Comparison of ENCODE assay signal across 1 cellular context in the genomic region with DNA sequence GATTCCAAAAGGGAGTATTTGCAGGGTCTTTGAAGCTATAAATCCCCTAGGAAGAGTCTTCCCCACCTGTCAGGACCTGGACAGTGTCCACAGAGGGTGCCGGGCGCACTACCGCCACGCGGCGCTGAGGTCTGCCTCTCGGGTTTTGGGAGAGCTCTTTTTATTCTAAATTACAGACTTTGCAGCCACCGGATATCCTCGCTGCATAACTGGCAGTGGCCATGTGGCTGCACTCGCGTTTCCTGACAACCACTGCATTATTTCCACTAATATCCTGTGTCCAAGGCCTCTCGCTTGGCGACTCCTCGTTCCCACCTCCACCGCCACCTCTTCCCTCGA.
TF ChIP-seq lines count a peak whose summit lies in the region.

No MANE protein-coding gene starts in this region.

TF ChIP-seq in WTC11, 78 proteins besides CTCF, POLR2A, EP300 and RAD21 (continued from another document):
- TF ChIP-seq, protein P1, sequence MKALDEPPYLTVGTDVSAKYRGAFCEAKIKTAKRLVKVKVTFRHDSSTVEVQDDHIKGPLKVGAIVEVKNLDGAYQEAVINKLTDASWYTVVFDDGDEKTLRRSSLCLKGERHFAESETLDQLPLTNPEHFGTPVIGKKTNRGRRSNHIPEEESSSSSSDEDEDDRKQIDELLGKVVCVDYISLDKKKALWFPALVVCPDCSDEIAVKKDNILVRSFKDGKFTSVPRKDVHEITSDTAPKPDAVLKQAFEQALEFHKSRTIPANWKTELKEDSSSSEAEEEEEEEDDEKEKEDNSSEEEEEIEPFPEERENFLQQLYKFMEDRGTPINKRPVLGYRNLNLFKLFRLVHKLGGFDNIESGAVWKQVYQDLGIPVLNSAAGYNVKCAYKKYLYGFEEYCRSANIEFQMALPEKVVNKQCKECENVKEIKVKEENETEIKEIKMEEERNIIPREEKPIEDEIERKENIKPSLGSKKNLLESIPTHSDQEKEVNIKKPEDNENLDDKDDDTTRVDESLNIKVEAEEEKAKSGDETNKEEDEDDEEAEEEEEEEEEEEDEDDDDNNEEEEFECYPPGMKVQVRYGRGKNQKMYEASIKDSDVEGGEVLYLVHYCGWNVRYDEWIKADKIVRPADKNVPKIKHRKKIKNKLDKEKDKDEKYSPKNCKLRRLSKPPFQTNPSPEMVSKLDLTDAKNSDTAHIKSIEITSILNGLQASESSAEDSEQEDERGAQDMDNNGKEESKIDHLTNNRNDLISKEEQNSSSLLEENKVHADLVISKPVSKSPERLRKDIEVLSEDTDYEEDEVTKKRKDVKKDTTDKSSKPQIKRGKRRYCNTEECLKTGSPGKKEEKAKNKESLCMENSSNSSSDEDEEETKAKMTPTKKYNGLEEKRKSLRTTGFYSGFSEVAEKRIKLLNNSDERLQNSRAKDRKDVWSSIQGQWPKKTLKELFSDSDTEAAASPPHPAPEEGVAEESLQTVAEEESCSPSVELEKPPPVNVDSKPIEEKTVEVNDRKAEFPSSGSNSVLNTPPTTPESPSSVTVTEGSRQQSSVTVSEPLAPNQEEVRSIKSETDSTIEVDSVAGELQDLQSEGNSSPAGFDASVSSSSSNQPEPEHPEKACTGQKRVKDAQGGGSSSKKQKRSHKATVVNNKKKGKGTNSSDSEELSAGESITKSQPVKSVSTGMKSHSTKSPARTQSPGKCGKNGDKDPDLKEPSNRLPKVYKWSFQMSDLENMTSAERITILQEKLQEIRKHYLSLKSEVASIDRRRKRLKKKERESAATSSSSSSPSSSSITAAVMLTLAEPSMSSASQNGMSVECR (CRISPR knock-in tag; IDR thresholded peaks at IDR 0.05; ENCODE audit: borderline replicate concordance) = no peak
- TF ChIP-seq CREB1 (CRISPR knock-in tag; IDR thresholded peaks at IDR 0.05) = 0 out of 2 replicates have a peak, but pooled peaks have one; percentile 21
- TF ChIP-seq TEAD1 (CRISPR knock-in tag; IDR thresholded peaks at IDR 0.05) = peak; percentile 65; the same call in 1 of the 2 replicates
- no peak for TF ChIP-seq IRF1 (CRISPR knock-in tag; IDR thresholded peaks at IDR 0.05)
- TF ChIP-seq ZNF232 (CRISPR knock-in tag; IDR thresholded peaks at IDR 0.05) = 0 out of 2 replicates have a peak, but pooled peaks have one; percentile 11
- TF ChIP-seq ZNF121 (CRISPR knock-in tag; IDR thresholded peaks at IDR 0.05) = no peak
- no peak for TF ChIP-seq ZNF416 (CRISPR knock-in tag; IDR thresholded peaks at IDR 0.05)
- TF ChIP-seq, protein P2, sequence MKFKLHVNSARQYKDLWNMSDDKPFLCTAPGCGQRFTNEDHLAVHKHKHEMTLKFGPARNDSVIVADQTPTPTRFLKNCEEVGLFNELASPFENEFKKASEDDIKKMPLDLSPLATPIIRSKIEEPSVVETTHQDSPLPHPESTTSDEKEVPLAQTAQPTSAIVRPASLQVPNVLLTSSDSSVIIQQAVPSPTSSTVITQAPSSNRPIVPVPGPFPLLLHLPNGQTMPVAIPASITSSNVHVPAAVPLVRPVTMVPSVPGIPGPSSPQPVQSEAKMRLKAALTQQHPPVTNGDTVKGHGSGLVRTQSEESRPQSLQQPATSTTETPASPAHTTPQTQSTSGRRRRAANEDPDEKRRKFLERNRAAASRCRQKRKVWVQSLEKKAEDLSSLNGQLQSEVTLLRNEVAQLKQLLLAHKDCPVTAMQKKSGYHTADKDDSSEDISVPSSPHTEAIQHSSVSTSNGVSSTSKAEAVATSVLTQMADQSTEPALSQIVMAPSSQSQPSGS (CRISPR knock-in tag; IDR thresholded peaks at IDR 0.05; ENCODE audit: borderline replicate concordance, low read depth) = no peak
- TF ChIP-seq, protein P3, sequence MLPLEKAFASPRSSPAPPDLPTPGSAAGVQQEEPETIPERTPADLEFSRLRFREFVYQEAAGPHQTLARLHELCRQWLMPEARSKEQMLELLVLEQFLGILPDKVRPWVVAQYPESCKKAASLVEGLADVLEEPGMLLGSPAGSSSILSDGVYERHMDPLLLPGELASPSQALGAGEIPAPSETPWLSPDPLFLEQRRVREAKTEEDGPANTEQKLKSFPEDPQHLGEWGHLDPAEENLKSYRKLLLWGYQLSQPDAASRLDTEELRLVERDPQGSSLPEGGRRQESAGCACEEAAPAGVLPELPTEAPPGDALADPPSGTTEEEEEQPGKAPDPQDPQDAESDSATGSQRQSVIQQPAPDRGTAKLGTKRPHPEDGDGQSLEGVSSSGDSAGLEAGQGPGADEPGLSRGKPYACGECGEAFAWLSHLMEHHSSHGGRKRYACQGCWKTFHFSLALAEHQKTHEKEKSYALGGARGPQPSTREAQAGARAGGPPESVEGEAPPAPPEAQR (CRISPR knock-in tag; IDR thresholded peaks at IDR 0.05) = no peak
TF ChIP-seq in WTC11: peak in this region for 5.
